Comparison of ENCODE assay signal across 8 cellular contexts in genomic region chr5:148746826-148747535, GRCh38.
DNase-seq lines count a peak whose midpoint lies in the region; ATAC-seq and TF ChIP-seq lines count a peak whose summit lies in the region.

No MANE protein-coding gene starts in this region.

- H3K27me3 Mint-ChIP-seq in Calu3 (ENCODE audit: unreplicated experiment) = no peaks in the 10 kb centered on the region
- H3K27me3 Mint-ChIP-seq in activated CD4-positive, alpha-beta T cell treated with anti-CD3 and anti-CD28 coated beads for 36 hours = peaks cover 3% of the 10 kb centered on the region

- TF ChIP-seq CTCF in GM10266 (IDR thresholded peaks at IDR 0.05; ENCODE audit: control insufficient read depth, insufficient read depth, low read depth, missing control alignments) (no peak), Calu3 (IDR thresholded peaks at IDR 0.05; ENCODE audit: unreplicated experiment) (no peak)

- intact Hi-C loops in Calu3 (cut with micrococcal nuclease; ENCODE audit: unreplicated experiment) = no loop called here
- intact Hi-C loops in activated CD4-positive, alpha-beta T cell treated with anti-CD3 and anti-CD28 coated beads for 36 hours (cut with DNase I, micrococcal nuclease) = no loop called here

- POLR2A ChIA-PET in activated CD4-positive, alpha-beta T cell treated with anti-CD3 and anti-CD28 coated beads for 36 hours (lab: Charles Lee) = interaction anchor here (0.6 kb wide), 1 partner anchor 241 kb away, joined by 6 read pairs; no protein-coding TSS in a partner anchor

- H3K27ac Mint-ChIP-seq in Calu3 (ENCODE audit: unreplicated experiment) = no peak overlapping the region
- H3K27ac Mint-ChIP-seq in activated CD4-positive, alpha-beta T cell treated with anti-CD3 and anti-CD28 coated beads for 36 hours = no peak overlapping the region

- no TSS peak for BruUV-seq in Calu3 (replicated peaks; lab: Mats Ljungman, UMichigan)

- no peak overlapping the region for H3K4me3 Mint-ChIP-seq in Calu3 (ENCODE audit: low read depth, unreplicated experiment)
- H3K4me3 Mint-ChIP-seq in activated CD4-positive, alpha-beta T cell treated with anti-CD3 and anti-CD28 coated beads for 36 hours = no peak overlapping the region

- CTCF ChIA-PET in Calu3 (lab: Charles Lee) = interaction anchor here (0.7 to 1.0 kb wide), 4 partner anchors 9 to 372 kb away, joined by 3 to 5 read pairs (median 4); no protein-coding TSS in a partner anchor
- CTCF ChIA-PET in activated CD4-positive, alpha-beta T cell treated with anti-CD3 and anti-CD28 coated beads for 36 hours (lab: Charles Lee) = interaction anchor here (0.6 to 2.4 kb wide), 9 partner anchors 9 to 420 kb away, joined by 3 to 8 read pairs (median 3); no protein-coding TSS in a partner anchor

- no peak for TF ChIP-seq POLR2A in erythroblast (IDR thresholded peaks at IDR 0.05; ENCODE audit: low read length)

- H3K9me3 Mint-ChIP-seq in Calu3 (ENCODE audit: low read depth, unreplicated experiment) = no peaks in the 10 kb centered on the region
- no peaks in the 10 kb centered on the region for H3K9me3 Mint-ChIP-seq in activated CD4-positive, alpha-beta T cell treated with anti-CD3 and anti-CD28 coated beads for 36 hours (ENCODE audit: low read depth)

- no peaks in the 10 kb centered on the region for H3K36me3 Mint-ChIP-seq in Calu3 (ENCODE audit: insufficient read depth, unreplicated experiment)
- H3K36me3 Mint-ChIP-seq in activated CD4-positive, alpha-beta T cell treated with anti-CD3 and anti-CD28 coated beads for 36 hours (ENCODE audit: low read depth) = no peaks in the 10 kb centered on the region

- DNase-seq in erythroblast (lab: John Stamatoyannopoulos, UW) (peak; percentile 28 to 31), COLO668 (lab: John Stamatoyannopoulos, UW; ENCODE audit: unreplicated experiment) (no peak), GM10266 (ENCODE audit: extremely low spot score) (no peak), Calu3 (no peak)
- no peak for DNase-seq in activated CD4-positive, alpha-beta T cell treated with anti-CD3 and anti-CD28 coated beads for 36 hours

- H3K4me1 Mint-ChIP-seq in Calu3 (ENCODE audit: low read depth, unreplicated experiment) = peaks cover under 1% of the 10 kb centered on the region
- no peaks in the 10 kb centered on the region for H3K4me1 Mint-ChIP-seq in activated CD4-positive, alpha-beta T cell treated with anti-CD3 and anti-CD28 coated beads for 36 hours

- peak; percentile 97 for ATAC-seq in GM18511 (IDR thresholded peaks at IDR 0.05; ENCODE audit: unreplicated experiment)
- ATAC-seq in GM21825 (IDR thresholded peaks at IDR 0.05; ENCODE audit: unreplicated experiment) = peak; percentile 94
- peak; percentile 93 for ATAC-seq in HG03571 (IDR thresholded peaks at IDR 0.05; ENCODE audit: unreplicated experiment)
- no peak for ATAC-seq in activated CD4-positive, alpha-beta T cell treated with anti-CD3 and anti-CD28 coated beads for 36 hours

Comparison
In these comparisons a context has a peak if more than half of its experiments do, and no peak if none do; other contexts are left out.
1. DNase-seq: peak in erythroblast (2 of 2); none in COLO668 (single experiment), GM10266 (single experiment), Calu3 (single experiment) and activated CD4-positive, alpha-beta T cell treated with anti-CD3 and anti-CD28 coated beads for 36 hours (single experiment).